3 cellular contexts compared by ENCODE assay signal in the genomic region with DNA sequence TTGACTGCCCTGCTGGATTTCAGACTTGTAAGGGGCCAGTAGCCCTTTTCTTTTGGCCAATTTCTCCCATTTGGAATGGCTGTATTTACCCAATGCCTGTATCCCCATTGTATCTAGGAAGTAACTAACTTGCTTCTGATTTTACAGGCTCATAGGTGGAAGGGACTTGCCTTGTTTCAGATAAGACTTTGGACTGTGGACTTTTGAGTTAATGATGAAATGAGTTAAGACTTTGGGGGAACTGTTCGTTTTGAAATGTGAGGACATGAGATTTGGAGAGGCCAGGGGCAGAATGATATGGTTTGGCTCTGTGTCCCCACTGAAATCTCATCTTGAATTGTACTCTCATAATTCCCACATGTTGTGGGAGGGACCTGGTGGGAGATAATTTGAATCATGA. TPM values are rescaled to one million over a fixed set of nuclear protein-coding genes. Genes with fewer than 3 reads are reported as not detected.
"Had no signal": no experiment of that assay in that cellular context is flagged by ENCODE, and none has a peak within 500 bp of the region (broad histone marks: within the 10 kb centered on the region; RNA-seq: fewer than 3 reads in every experiment).

No MANE protein-coding gene starts in this region.

RNA-seq across cellular contexts. Expression of a gene that starts 17.6 kb away (rescaled TPM):
- total RNA-seq: HT-29, HT1080 had no signal
- polyA plus RNA-seq: K562 had no signal
